ENCODE assay signal across 8 cellular contexts in genomic region chr17:44014133-44014436, GRCh38. TPM values are rescaled to one million over a fixed set of nuclear protein-coding genes. Genes with fewer than 3 reads are reported as not detected.
DNase-seq lines count a peak whose midpoint lies in the region; ATAC-seq and TF ChIP-seq lines count a peak whose summit lies in the region.

No MANE protein-coding gene starts in this region.

- H3K36me3 Mint-ChIP-seq in effector memory CD8-positive, alpha-beta T cell (ENCODE audit: insufficient read depth), result peaks cover 10% of the 10 kb centered on the region
- peaks cover 12% of the 10 kb centered on the region for H3K36me3 Mint-ChIP-seq in nephron (ENCODE audit: low read depth)

- POLR2A ChIA-PET in BJ (lab: Charles Lee), result no interaction called here

- H3K9me2 ChIP-seq in Loucy (replicated peaks; ENCODE audit: low read depth, low read length), result no peaks in the 10 kb centered on the region

- no peak overlapping the region for H2AFZ ChIP-seq in Loucy (ENCODE audit: low read length)

- no peaks in the 10 kb centered on the region for H3K27me3 ChIP-seq in BJ (ENCODE audit: control insufficient read depth, insufficient read depth, low read length)
- H3K27me3 ChIP-seq in Loucy (ENCODE audit: insufficient read depth, low read length, poor library complexity, severe bottlenecking), result no peaks in the 10 kb centered on the region

- H3K9me3 ChIP-seq in Loucy (ENCODE audit: insufficient read depth, low read depth, low read length), result no peaks in the 10 kb centered on the region

- peaks cover 9% of the 10 kb centered on the region for H3K4me1 ChIP-seq in Loucy (ENCODE audit: insufficient read depth, low read length, poor library complexity, severe bottlenecking)

- H3K27me3 Mint-ChIP-seq in effector memory CD8-positive, alpha-beta T cell, result no peaks in the 10 kb centered on the region
- peaks cover 3% of the 10 kb centered on the region for H3K27me3 Mint-ChIP-seq in nephron (ENCODE audit: low read depth)

- H3K36me3 ChIP-seq in BJ (ENCODE audit: control insufficient read depth, insufficient read depth, low read length), result peaks cover 4% of the 10 kb centered on the region
- no peaks in the 10 kb centered on the region for H3K36me3 ChIP-seq in Loucy (ENCODE audit: insufficient read depth, low read length)

- peak overlapping the region; percentile 89 for H3K4me2 ChIP-seq in Loucy (ENCODE audit: low read depth, low read length, poor library complexity, severe bottlenecking)

- CTCF ChIA-PET in BJ (lab: Yijun Ruan, JAX), result no interaction called here

- peak overlapping the region; percentile 100 for H3K4me3 Mint-ChIP-seq in effector memory CD8-positive, alpha-beta T cell
- peak overlapping the region; percentile 97 to 100 (median 98) for H3K4me3 Mint-ChIP-seq in nephron

- H3K4me3 ChIP-seq in BJ (ENCODE audit: low read depth, low read length) (peak overlapping the region; percentile 87), Loucy (ENCODE audit: low read length, poor library complexity, severe bottlenecking) (peak overlapping the region; percentile 97)

- DNase-seq in BJ (ENCODE audit: low read depth) (no peak), LoVo (ENCODE audit: low spot score) (no peak), cerebellar nuclear complex (lab: John Stamatoyannopoulos, UW) (no peak), G401 (ENCODE audit: low spot score) (no peak)
- DNase-seq in effector memory CD8-positive, alpha-beta T cell, result no peak

- H3F3A ChIP-seq in Loucy (ENCODE audit: low read depth), result no peaks in the 10 kb centered on the region

- in situ Hi-C loops in G401 (cut with HindIII; ENCODE audit: low sequenced_read_pairs), result no loop called here

- TF ChIP-seq POLR2A in GM18505 (IDR thresholded peaks at IDR 0.05; ENCODE audit: borderline replicate concordance, extremely low read depth, insufficient read depth, insufficient read length), result no peak

- peaks cover 6 to 12% of the 10 kb centered on the region in 2 donors for H3K4me1 Mint-ChIP-seq in effector memory CD8-positive, alpha-beta T cell (ENCODE audit: low read depth in 2 of 2)
- peaks cover 23% of the 10 kb centered on the region for H3K4me1 Mint-ChIP-seq in nephron

- peaks cover 11% of the 10 kb centered on the region; the same call in 1 of the 2 replicates for H3K79me2 ChIP-seq in Loucy (ENCODE audit: insufficient read depth, low read length)

- peak overlapping the region; percentile 94 to 98 for H3K27ac Mint-ChIP-seq in effector memory CD8-positive, alpha-beta T cell
- H3K27ac Mint-ChIP-seq in nephron, result peak overlapping the region; percentile 97

- H4K20me1 ChIP-seq in Loucy (ENCODE audit: insufficient read depth, low read length, poor library complexity, severe bottlenecking), result no peaks in the 10 kb centered on the region

- TF ChIP-seq CTCF in BJ (IDR thresholded peaks at IDR 0.05; ENCODE audit: insufficient read depth, low read depth, low read length) (no peak), Loucy (conservative IDR thresholded peaks at IDR 0.05; ENCODE audit: low read length) (no peak), nephron (IDR thresholded peaks at IDR 0.05; ENCODE audit: unreplicated experiment in 3 of 3) (no peak)

- ATAC-seq in effector memory CD8-positive, alpha-beta T cell (replicated peaks), result no peak
- ATAC-seq in GM18505 (IDR thresholded peaks at IDR 0.05; ENCODE audit: unreplicated experiment), result no peak

- peak overlapping the region; percentile 91 for H3K9ac ChIP-seq in Loucy (ENCODE audit: low read depth, low read length, poor library complexity, severe bottlenecking)

- H3K9me3 Mint-ChIP-seq in effector memory CD8-positive, alpha-beta T cell, result no peaks in the 10 kb centered on the region
- no peaks in the 10 kb centered on the region for H3K9me3 Mint-ChIP-seq in nephron

RNA-seq across cellular contexts. Expression of gene TMEM101, which starts 0.7 kb away (rescaled TPM):
- 28.2 and 47.9 TPM in 2 replicates for polyA plus RNA-seq in BJ (2011; rRNA removed)
- 24.7 and 35.0 TPM in 2 replicates for polyA minus RNA-seq in BJ (2011; rRNA and poly(A)+ RNA removed)
- 53.3 and 63.2 TPM in 2 replicates for total RNA-seq in G401 (2014; rRNA removed; shearing (Covaris generic))

RNA-seq across cellular contexts. Expression of gene NAGS, which starts 9.7 kb away (rescaled TPM):
- polyA plus RNA-seq in BJ (2011; rRNA removed), result 1.1 and 1.6 TPM in 2 replicates
- polyA minus RNA-seq in BJ (2011; rRNA and poly(A)+ RNA removed), result 0.46 and 0.81 TPM in 2 replicates
- total RNA-seq in G401 (2014; rRNA removed; shearing (Covaris generic)), result 2.5 and 4.7 TPM in 2 replicates

RNA-seq across cellular contexts. Expression of gene LSM12, which starts 52.4 kb away (rescaled TPM):
- 36.3 and 51.7 TPM in 2 replicates for polyA plus RNA-seq in BJ (2011; rRNA removed)
- 46.3 and 68.5 TPM in 2 replicates for polyA minus RNA-seq in BJ (2011; rRNA and poly(A)+ RNA removed)
- total RNA-seq in G401 (2014; rRNA removed; shearing (Covaris generic)), result 93.5 and 116 TPM in 2 replicates

RNA-seq across cellular contexts. Expression of gene G6PC3, which starts 56.5 kb away (rescaled TPM):
- polyA plus RNA-seq in BJ (2011; rRNA removed), result 115 and 151 TPM in 2 replicates
- 75.4 and 110 TPM in 2 replicates for polyA minus RNA-seq in BJ (2011; rRNA and poly(A)+ RNA removed)
- total RNA-seq in G401 (2014; rRNA removed; shearing (Covaris generic)), result 18.6 and 23.2 TPM in 2 replicates
